ENCODE assay signal across 8 cellular contexts in the genomic region with DNA sequence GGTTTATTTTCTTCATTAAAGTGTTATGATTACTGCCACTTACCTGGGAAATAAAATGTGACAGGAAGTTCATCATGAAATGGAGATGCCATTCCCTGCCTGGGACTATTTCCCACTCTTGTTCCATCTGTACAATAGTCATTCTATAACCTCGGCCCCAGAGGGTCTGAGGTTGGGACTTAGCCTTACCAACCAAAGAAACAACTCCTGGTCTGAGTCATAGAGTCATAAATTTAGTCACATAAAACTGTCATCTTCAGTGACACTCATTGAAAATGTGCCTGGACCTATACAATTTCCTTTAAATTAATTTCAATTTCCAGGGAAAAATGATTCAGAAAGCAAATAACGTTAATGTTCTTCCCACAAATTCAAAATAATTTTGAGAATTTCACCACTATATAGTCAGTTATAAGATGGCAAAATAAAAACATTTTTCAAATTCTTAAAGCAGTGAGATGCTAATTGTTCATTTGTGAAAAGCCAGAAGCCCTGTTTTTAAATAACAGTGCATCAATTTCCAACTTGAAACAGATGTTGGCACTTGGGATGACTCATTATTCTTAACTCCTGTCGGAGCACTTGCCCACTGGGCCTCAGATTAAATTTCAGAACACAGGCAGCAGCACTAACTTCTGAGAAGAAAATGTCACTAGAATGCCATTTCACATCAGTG.
DNase-seq lines count a peak whose midpoint lies in the region; ATAC-seq and TF ChIP-seq lines count a peak whose summit lies in the region.

No MANE protein-coding gene starts in this region.

- WGBS in esophagus squamous epithelium, 2 donors, result 47 to 52% methylated on average over 3 of the region's 3 CpGs

- H3K4me3 ChIP-seq in esophagus squamous epithelium (no peak overlapping the region), left ventricle myocardium inferior (no peak overlapping the region), dorsolateral prefrontal cortex (no peak overlapping the region)

- TF ChIP-seq CTCF in foreskin keratinocyte (conservative IDR thresholded peaks at IDR 0.05) (no peak), esophagus squamous epithelium (IDR thresholded peaks at IDR 0.05) (no peak), left ventricle myocardium inferior (IDR thresholded peaks at IDR 0.05; ENCODE audit: borderline replicate concordance) (no peak), dorsolateral prefrontal cortex (IDR thresholded peaks at IDR 0.05 in 54 of 56, conservative IDR thresholded peaks at IDR 0.05 in 2 of 56; ENCODE audit: low read depth in 1 of 56, partially characterized antibody in 56 of 56) (no peak)

- peaks cover 0 to 5% (median 0%) of the 10 kb centered on the region in 3 donors for H3K9me3 ChIP-seq in esophagus squamous epithelium
- peaks cover 20% of the 10 kb centered on the region for H3K9me3 ChIP-seq in left ventricle myocardium inferior (replicated peaks)

- H3K4me1 ChIP-seq in foreskin keratinocyte, result peaks cover 12% of the 10 kb centered on the region
- no peaks in the 10 kb centered on the region for H3K4me1 ChIP-seq in esophagus squamous epithelium
- no peaks in the 10 kb centered on the region for H3K4me1 ChIP-seq in left ventricle myocardium inferior

- DNase-seq in HuH-7 (ENCODE audit: low spot score) (peak; percentile 10), foreskin keratinocyte (peak in 1 of 2 donors; percentile 38), esophagus squamous epithelium (lab: John Stamatoyannopoulos, UW) (no peak), left ventricle myocardium inferior (no peak), dorsolateral prefrontal cortex (no peak)
- DNase-seq in activated CD4-positive, CD25-positive, alpha-beta regulatory T cell (lab: John Stamatoyannopoulos, UW), result no peak

- intact Hi-C loops in esophagus squamous epithelium (cut with DNase I), result no loop called here
- intact Hi-C loops in left ventricle myocardium inferior (cut with micrococcal nuclease), result no loop called here
- intact Hi-C loops in dorsolateral prefrontal cortex (cut with DNase I), result no loop called here

- peak; percentile 56 for ATAC-seq in GM18508 (IDR thresholded peaks at IDR 0.05; ENCODE audit: insufficient read depth, unreplicated experiment)
- ATAC-seq in GM21786 (IDR thresholded peaks at IDR 0.05; ENCODE audit: unreplicated experiment), result peak; percentile 83
- peak; percentile 81 for ATAC-seq in foreskin keratinocyte

- no peaks in the 10 kb centered on the region for H3K27me3 ChIP-seq in foreskin keratinocyte
- H3K27me3 ChIP-seq in esophagus squamous epithelium, result no peaks in the 10 kb centered on the region
- H3K27me3 ChIP-seq in left ventricle myocardium inferior (ENCODE audit: low read depth), result no peaks in the 10 kb centered on the region
- no peaks in the 10 kb centered on the region for H3K27me3 ChIP-seq in dorsolateral prefrontal cortex

- H3K36me3 ChIP-seq in esophagus squamous epithelium (no peaks in the 10 kb centered on the region), left ventricle myocardium inferior (no peaks in the 10 kb centered on the region)

- TF ChIP-seq POLR2A in esophagus squamous epithelium (IDR thresholded peaks at IDR 0.05), result no peak

- no peak overlapping the region for H3K27ac ChIP-seq in foreskin keratinocyte
- H3K27ac ChIP-seq in esophagus squamous epithelium, result no peak overlapping the region
- H3K27ac ChIP-seq in left ventricle myocardium inferior (replicated peaks), result no peak overlapping the region
- H3K27ac ChIP-seq in dorsolateral prefrontal cortex, result no peak overlapping the region
